Comparison of ENCODE assay signal across 1 cellular context in the genomic region with DNA sequence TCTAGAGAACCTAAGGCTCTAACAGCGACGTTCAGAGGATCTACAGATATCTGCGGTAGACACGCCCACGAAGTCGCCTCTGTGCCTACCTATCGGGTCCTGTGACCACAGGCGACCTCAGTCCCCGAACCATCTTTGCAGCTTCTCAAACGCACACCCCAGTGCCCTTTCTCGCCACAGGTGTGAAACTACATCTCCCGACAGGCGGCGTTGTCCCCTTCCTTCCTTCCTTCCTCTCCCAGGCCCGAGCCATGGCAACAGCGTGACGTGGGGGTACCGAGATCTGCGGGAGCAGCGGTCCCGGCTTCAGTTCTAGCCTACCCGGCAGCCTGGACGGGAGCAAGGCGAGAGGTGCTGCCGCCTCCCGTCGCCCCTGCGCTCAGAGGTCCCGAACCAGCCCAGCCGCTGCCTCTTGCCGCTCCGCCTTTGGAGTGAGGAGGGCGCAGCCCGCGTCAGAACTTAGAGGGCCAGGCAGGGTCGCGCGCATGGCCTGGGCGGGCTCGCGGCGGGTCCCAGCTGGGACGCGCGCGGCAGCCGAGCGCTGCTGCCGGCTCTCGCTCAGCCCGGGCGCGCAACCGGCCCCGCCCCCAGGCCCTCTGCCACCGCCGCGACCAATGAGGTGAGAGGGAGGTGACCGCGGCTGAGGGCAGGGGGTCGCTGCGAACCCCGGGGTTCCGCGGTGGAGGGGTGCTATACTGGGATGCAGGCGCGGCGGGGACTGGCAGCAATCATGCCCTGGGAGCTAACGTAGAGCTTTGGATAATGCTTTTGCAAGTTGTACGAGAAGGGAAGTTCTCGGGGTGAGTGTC.
TF ChIP-seq lines count a peak whose summit lies in the region.

TSS of gene COQ10A (plus strand) at position 309 of the 809 bp plus-strand sequence. CDS start at position 486, 177 bp downstream.

TF ChIP-seq in K562, 482 proteins besides CTCF, POLR2A, EP300 and RAD21 (continued from another document and continues in another):
- TF ChIP-seq, protein P1, sequence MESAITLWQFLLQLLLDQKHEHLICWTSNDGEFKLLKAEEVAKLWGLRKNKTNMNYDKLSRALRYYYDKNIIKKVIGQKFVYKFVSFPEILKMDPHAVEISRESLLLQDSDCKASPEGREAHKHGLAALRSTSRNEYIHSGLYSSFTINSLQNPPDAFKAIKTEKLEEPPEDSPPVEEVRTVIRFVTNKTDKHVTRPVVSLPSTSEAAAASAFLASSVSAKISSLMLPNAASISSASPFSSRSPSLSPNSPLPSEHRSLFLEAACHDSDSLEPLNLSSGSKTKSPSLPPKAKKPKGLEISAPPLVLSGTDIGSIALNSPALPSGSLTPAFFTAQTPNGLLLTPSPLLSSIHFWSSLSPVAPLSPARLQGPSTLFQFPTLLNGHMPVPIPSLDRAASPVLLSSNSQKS (CRISPR knock-in tag; IDR thresholded peaks at IDR 0.05) = no peak
- TF ChIP-seq MAFG (tag; conservative IDR thresholded peaks at IDR 0.05) (no peak), MEF2D (tag; conservative IDR thresholded peaks at IDR 0.05; ENCODE audit: low read depth) (no peak), TEAD1 (CRISPR knock-in tag; IDR thresholded peaks at IDR 0.05) (peak; percentile 41 to 61; a peak in 3 of 4 replicates), PHB (CRISPR knock-in tag; IDR thresholded peaks at IDR 0.05) (no peak), ARNT (IDR thresholded peaks at IDR 0.05) (no peak), CUX1 (CRISPR knock-in tag; IDR thresholded peaks at IDR 0.05) (no peak), DIDO1 (tag; IDR thresholded peaks at IDR 0.05; ENCODE audit: low read depth) (no peak), PCBP2 (IDR thresholded peaks at IDR 0.05; ENCODE audit: low read depth, low read length, poor library complexity, severe bottlenecking) (no peak), HNRNPK (IDR thresholded peaks at IDR 0.05; ENCODE audit: low read depth, low read length, poor library complexity, severe bottlenecking) (peak; percentile 19), UBTF (IDR thresholded peaks at IDR 0.05; ENCODE audit: borderline replicate concordance in 1 of 2, low read depth in 2 of 2, low read length in 2 of 2) (0 out of 4 replicates have a peak, but pooled peaks have one; percentile 29 to 56), CHD4 (IDR thresholded peaks at IDR 0.05; ENCODE audit: insufficient read depth, insufficient replicate concordance, low read depth, low read length, poor library complexity, severe bottlenecking) (no peak), FOXK2 (conservative IDR thresholded peaks at IDR 0.05 in 1 of 2, IDR thresholded peaks at IDR 0.05 in 1 of 2; ENCODE audit: low read depth in 2 of 2) (peak; percentile 66 to 70; a peak in 2 of 4 replicates), ETV5 (CRISPR knock-in tag; IDR thresholded peaks at IDR 0.05; ENCODE audit: low read depth) (peak; percentile 77), SIN3B (IDR thresholded peaks at IDR 0.05; ENCODE audit: low read depth) (peak; percentile 56), COPS2 (conservative IDR thresholded peaks at IDR 0.05) (no peak), FOXJ2 (tag; IDR thresholded peaks at IDR 0.05) (no peak), ELF4 (CRISPR knock-in tag; IDR thresholded peaks at IDR 0.05) (0 out of 2 replicates have a peak, but pooled peaks have one; percentile 49)
- TF ChIP-seq, protein P2, sequence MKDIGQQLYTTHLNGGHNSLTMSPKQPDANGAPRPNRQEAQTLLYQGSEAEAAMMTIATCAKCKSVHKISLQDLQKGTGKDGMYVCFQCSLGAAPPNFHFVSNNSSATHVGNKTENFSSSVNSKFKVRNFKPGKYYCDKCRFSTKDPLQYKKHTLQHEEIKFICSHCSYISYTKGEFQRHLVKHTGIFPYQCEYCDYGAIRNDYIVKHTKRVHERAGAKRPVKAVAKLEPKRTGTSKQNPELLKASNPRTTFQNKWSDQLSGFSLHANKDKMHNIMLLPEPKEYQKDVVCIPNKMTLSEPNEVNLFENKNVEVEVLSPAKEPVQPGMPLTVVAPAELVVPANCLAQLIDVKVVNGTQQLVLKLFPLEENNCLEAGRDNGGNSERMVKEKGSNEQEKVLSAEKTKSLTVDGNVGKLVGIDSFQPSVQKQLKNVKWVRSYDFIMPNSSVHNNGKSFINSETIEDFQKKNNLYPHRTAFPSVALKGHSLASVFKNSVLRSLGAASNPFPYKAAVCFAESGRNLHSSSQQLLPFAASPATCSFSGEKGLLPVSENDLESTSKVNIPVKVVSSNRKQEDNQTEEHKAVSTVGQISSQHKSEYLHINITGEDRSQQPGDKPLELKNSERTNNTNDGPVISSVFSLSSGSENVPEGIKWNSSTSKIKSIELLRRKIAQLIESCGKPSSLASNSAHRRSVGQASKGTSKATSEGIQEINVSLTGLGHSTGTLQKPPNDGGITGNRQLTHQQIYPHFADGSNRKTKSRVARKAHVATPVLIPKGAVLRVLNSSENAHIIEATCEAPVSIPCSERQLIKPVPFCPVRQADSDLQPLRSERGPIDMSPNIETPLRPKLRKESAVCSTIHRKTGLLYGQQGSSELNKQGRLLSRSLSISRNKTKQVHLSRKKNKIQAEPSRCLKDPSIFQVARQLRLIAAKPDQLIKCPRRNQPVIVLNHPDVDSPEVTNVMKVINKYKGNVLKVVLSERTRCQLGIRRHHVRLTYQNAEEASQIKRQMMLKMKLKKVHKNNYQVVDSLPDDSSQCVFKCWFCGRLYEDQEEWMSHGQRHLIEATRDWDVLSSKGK (CRISPR knock-in tag; IDR thresholded peaks at IDR 0.05) = no peak
- TF ChIP-seq, protein P3, sequence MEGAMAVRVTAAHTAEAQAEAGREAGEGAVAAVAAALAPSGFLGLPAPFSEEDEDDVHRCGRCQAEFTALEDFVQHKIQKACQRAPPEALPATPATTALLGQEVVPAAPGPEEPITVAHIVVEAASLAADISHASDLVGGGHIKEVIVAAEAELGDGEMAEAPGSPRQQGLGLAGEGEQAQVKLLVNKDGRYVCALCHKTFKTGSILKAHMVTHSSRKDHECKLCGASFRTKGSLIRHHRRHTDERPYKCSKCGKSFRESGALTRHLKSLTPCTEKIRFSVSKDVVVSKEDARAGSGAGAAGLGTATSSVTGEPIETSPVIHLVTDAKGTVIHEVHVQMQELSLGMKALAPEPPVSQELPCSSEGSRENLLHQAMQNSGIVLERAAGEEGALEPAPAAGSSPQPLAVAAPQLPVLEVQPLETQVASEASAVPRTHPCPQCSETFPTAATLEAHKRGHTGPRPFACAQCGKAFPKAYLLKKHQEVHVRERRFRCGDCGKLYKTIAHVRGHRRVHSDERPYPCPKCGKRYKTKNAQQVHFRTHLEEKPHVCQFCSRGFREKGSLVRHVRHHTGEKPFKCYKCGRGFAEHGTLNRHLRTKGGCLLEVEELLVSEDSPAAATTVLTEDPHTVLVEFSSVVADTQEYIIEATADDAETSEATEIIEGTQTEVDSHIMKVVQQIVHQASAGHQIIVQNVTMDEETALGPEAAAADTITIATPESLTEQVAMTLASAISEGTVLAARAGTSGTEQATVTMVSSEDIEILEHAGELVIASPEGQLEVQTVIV (CRISPR knock-in tag; IDR thresholded peaks at IDR 0.05; ENCODE audit: borderline replicate concordance) = no peak
- TF ChIP-seq, protein P4, sequence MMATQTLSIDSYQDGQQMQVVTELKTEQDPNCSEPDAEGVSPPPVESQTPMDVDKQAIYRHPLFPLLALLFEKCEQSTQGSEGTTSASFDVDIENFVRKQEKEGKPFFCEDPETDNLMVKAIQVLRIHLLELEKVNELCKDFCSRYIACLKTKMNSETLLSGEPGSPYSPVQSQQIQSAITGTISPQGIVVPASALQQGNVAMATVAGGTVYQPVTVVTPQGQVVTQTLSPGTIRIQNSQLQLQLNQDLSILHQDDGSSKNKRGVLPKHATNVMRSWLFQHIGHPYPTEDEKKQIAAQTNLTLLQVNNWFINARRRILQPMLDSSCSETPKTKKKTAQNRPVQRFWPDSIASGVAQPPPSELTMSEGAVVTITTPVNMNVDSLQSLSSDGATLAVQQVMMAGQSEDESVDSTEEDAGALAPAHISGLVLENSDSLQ (IDR thresholded peaks at IDR 0.05) = peak; percentile 50; the same call in 1 of the 2 replicates
- TF ChIP-seq, protein P5, sequence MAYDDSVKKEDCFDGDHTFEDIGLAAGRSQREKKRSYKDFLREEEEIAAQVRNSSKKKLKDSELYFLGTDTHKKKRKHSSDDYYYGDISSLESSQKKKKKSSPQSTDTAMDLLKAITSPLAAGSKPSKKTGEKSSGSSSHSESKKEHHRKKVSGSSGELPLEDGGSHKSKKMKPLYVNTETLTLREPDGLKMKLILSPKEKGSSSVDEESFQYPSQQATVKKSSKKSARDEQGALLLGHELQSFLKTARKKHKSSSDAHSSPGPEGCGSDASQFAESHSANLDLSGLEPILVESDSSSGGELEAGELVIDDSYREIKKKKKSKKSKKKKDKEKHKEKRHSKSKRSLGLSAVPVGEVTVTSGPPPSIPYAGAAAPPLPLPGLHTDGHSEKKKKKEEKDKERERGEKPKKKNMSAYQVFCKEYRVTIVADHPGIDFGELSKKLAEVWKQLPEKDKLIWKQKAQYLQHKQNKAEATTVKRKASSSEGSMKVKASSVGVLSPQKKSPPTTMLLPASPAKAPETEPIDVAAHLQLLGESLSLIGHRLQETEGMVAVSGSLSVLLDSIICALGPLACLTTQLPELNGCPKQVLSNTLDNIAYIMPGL (CRISPR knock-in tag; IDR thresholded peaks at IDR 0.05) = no peak
- TF ChIP-seq, protein P6, sequence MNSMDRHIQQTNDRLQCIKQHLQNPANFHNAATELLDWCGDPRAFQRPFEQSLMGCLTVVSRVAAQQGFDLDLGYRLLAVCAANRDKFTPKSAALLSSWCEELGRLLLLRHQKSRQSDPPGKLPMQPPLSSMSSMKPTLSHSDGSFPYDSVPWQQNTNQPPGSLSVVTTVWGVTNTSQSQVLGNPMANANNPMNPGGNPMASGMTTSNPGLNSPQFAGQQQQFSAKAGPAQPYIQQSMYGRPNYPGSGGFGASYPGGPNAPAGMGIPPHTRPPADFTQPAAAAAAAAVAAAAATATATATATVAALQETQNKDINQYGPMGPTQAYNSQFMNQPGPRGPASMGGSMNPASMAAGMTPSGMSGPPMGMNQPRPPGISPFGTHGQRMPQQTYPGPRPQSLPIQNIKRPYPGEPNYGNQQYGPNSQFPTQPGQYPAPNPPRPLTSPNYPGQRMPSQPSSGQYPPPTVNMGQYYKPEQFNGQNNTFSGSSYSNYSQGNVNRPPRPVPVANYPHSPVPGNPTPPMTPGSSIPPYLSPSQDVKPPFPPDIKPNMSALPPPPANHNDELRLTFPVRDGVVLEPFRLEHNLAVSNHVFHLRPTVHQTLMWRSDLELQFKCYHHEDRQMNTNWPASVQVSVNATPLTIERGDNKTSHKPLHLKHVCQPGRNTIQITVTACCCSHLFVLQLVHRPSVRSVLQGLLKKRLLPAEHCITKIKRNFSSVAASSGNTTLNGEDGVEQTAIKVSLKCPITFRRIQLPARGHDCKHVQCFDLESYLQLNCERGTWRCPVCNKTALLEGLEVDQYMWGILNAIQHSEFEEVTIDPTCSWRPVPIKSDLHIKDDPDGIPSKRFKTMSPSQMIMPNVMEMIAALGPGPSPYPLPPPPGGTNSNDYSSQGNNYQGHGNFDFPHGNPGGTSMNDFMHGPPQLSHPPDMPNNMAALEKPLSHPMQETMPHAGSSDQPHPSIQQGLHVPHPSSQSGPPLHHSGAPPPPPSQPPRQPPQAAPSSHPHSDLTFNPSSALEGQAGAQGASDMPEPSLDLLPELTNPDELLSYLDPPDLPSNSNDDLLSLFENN (IDR thresholded peaks at IDR 0.05; ENCODE audit: low read depth in 2 of 2, low read length in 2 of 2) = no peak
